In genomic region chr2:28025116-28025515, GRCh38 we compare ENCODE assay signal across 29 cellular contexts.
"Had no signal": no experiment of that assay in that cellular context is flagged by ENCODE, and none has a peak within 500 bp of the region (broad histone marks: within the 10 kb centered on the region; RNA-seq: fewer than 3 reads in every experiment).

No MANE protein-coding gene starts in this region.

- FAIRE-seq: endometrium had no signal

- H3K4me1 ChIP-seq: colonic mucosa, foreskin keratinocyte, gastroesophageal sphincter, prostate gland, right atrium auricular region, tibial nerve, upper lobe of right lung, vagina had no signal

- H3K79me2 ChIP-seq: hepatocyte had no signal

- H3K27ac Mint-ChIP-seq: dendritic cell treated with granulocyte-macrophage colony-stimulating factor and Interleukin-4, amounts not matched to agents 40 ng/mL and 50 ng/mL, for 4 days; effector memory CD8-positive, alpha-beta T cell; mesothelial cell of epicardium; natural killer cell treated with Interleukin-12 subunit alpha and Interleukin-12 subunit beta and Interleukin-15 and Interleukin-18, amount 100 ng/mL, for 72 hours; stimulated activated naive B cell treated with anti-CD40 and anti-IgM and Interleukin-4, amounts not matched to agents 10 μg/mL and 1 μg/mL and 100 μg/mL, for 72 hours; stimulated activated naive CD8-positive, alpha-beta T cell treated with anti-CD3 and anti-CD28 coated beads, Interleukin-15, Interleukin-2, amounts not matched to agents 100 ng/mL and 50 ng/mL, for 24 hours had no signal

- H2AFZ ChIP-seq: hepatocyte had no signal

- H3K9me3 Mint-ChIP-seq: dendritic cell treated with granulocyte-macrophage colony-stimulating factor and Interleukin-4, amounts not matched to agents 40 ng/mL and 50 ng/mL, for 4 days; effector memory CD8-positive, alpha-beta T cell; stimulated activated naive CD8-positive, alpha-beta T cell treated with anti-CD3 and anti-CD28 coated beads, Interleukin-15, Interleukin-2, amounts not matched to agents 100 ng/mL and 50 ng/mL, for 24 hours had no signal

- H3K4me3 ChIP-seq: colonic mucosa, gastroesophageal sphincter, heart left ventricle, hepatocyte, left lung, mucosa of descending colon, prostate gland, right atrium auricular region, thoracic aorta, tibial nerve, upper lobe of right lung, vagina had no signal

- ATAC-seq: effector memory CD8-positive, alpha-beta T cell; foreskin keratinocyte; gastroesophageal sphincter; heart left ventricle; left cardiac atrium; left lung; mucosa of descending colon; natural killer cell treated with Interleukin-12 subunit alpha and Interleukin-12 subunit beta and Interleukin-15 and Interleukin-18, amount 100 ng/mL, for 72 hours; sciatic nerve; stimulated activated naive B cell treated with anti-CD40 and anti-IgM and Interleukin-4, amounts not matched to agents 10 μg/mL and 1 μg/mL and 100 μg/mL, for 72 hours; upper lobe of right lung had no signal

- H3K36me3 ChIP-seq: colonic mucosa, neutrophil, prostate gland had no signal

- H3K27ac ChIP-seq: colonic mucosa, foreskin keratinocyte, gastroesophageal sphincter, heart left ventricle, hepatocyte, left lung, neutrophil, prostate gland, right atrium auricular region, thoracic aorta, tibial nerve, upper lobe of right lung, vagina had no signal

- H3K9me3 ChIP-seq: colonic mucosa, gastroesophageal sphincter, left lung, neutrophil, prostate gland, right atrium auricular region, thoracic aorta, tibial nerve, upper lobe of right lung, vagina had no signal

- H3K4me3 Mint-ChIP-seq: dendritic cell treated with granulocyte-macrophage colony-stimulating factor and Interleukin-4, amounts not matched to agents 40 ng/mL and 50 ng/mL, for 4 days; effector memory CD8-positive, alpha-beta T cell; mesothelial cell of epicardium; naive B cell; natural killer cell treated with Interleukin-12 subunit alpha and Interleukin-12 subunit beta and Interleukin-15 and Interleukin-18, amount 100 ng/mL, for 72 hours; neural crest cell; stimulated activated naive B cell treated with anti-CD40 and anti-IgM and Interleukin-4, amounts not matched to agents 10 μg/mL and 1 μg/mL and 100 μg/mL, for 72 hours; stimulated activated naive CD8-positive, alpha-beta T cell treated with anti-CD3 and anti-CD28 coated beads, Interleukin-15, Interleukin-2, amounts not matched to agents 100 ng/mL and 50 ng/mL, for 24 hours had no signal

- H3K4me2 ChIP-seq: hepatocyte had no signal

- DNase-seq: colonic mucosa; effector memory CD8-positive, alpha-beta T cell; erythroblast; foreskin keratinocyte; heart left ventricle; left cardiac atrium; left lung; mesenchymal stem cell; mucosa of descending colon; naive B cell; stimulated activated CD4-positive, alpha-beta T cell treated with anti-CD3 and anti-CD28 coated beads, Interleukin-15, amount 100 ng/mL, for 24 hours; stimulated activated CD4-positive, alpha-beta T cell treated with anti-CD3 and anti-CD28 coated beads, Interleukin-2, amount 100 ng/mL, for 48 hours; stimulated activated naive B cell treated with anti-CD40 and anti-IgM and Interleukin-4, amounts not matched to agents 10 μg/mL and 1 μg/mL and 100 μg/mL, for 72 hours; upper lobe of right lung had no signal

- H3K27me3 Mint-ChIP-seq: dendritic cell treated with granulocyte-macrophage colony-stimulating factor and Interleukin-4, amounts not matched to agents 40 ng/mL and 50 ng/mL, for 4 days; effector memory CD8-positive, alpha-beta T cell; naive B cell; natural killer cell treated with Interleukin-12 subunit alpha and Interleukin-12 subunit beta and Interleukin-15 and Interleukin-18, amount 100 ng/mL, for 72 hours; stimulated activated naive B cell treated with anti-CD40 and anti-IgM and Interleukin-4, amounts not matched to agents 10 μg/mL and 1 μg/mL and 100 μg/mL, for 72 hours; stimulated activated naive CD8-positive, alpha-beta T cell treated with anti-CD3 and anti-CD28 coated beads, Interleukin-15, Interleukin-2, amounts not matched to agents 100 ng/mL and 50 ng/mL, for 24 hours had no signal

- H3K27me3 ChIP-seq: colonic mucosa, foreskin keratinocyte, gastroesophageal sphincter, heart left ventricle, hepatocyte, left lung, neutrophil, right atrium auricular region, tibial nerve, upper lobe of right lung, vagina had no signal

- H3K4me1 Mint-ChIP-seq: mesothelial cell of epicardium, naive B cell had no signal
